1 cellular context compared by ENCODE assay signal in genomic region chr17:731644-731942, GRCh38.
A peak's percentile ranks its signal among the peaks of the same experiment; 100 is the strongest.
TF ChIP-seq lines count a peak whose summit lies in the region.

No MANE protein-coding gene starts in this region.

TF ChIP-seq in HEK293, 187 proteins besides CTCF, POLR2A, EP300 and RAD21:
- TF ChIP-seq, protein P1, sequence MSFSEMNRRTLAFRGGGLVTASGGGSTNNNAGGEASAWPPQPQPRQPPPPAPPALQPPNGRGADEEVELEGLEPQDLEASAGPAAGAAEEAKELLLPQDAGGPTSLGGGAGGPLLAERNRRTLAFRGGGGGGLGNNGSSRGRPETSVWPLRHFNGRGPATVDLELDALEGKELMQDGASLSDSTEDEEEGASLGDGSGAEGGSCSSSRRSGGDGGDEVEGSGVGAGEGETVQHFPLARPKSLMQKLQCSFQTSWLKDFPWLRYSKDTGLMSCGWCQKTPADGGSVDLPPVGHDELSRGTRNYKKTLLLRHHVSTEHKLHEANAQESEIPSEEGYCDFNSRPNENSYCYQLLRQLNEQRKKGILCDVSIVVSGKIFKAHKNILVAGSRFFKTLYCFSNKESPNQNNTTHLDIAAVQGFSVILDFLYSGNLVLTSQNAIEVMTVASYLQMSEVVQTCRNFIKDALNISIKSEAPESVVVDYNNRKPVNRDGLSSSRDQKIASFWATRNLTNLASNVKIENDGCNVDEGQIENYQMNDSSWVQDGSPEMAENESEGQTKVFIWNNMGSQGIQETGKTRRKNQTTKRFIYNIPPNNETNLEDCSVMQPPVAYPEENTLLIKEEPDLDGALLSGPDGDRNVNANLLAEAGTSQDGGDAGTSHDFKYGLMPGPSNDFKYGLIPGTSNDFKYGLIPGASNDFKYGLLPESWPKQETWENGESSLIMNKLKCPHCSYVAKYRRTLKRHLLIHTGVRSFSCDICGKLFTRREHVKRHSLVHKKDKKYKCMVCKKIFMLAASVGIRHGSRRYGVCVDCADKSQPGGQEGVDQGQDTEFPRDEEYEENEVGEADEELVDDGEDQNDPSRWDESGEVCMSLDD (tag by site-specific recombination; IDR thresholded peaks at IDR 0.05) = peak; percentile 15; the same call in 1 of the 2 replicates
